Comparison of ENCODE assay signal across 8 cellular contexts in genomic region chr15:90870354-90871096, GRCh38. TPM values are rescaled to one million over a fixed set of nuclear protein-coding genes. Genes with fewer than 3 reads are reported as not detected.
A peak's percentile ranks its signal among the peaks of the same experiment; 100 is the strongest.
DNase-seq lines count a peak whose midpoint lies in the region; ATAC-seq, FAIRE-seq and TF ChIP-seq lines count a peak whose summit lies in the region.

No MANE protein-coding gene starts in this region.

- H3K9me1 ChIP-seq in endothelial cell of umbilical vein (replicated peaks; ENCODE audit: control insufficient read depth, extremely low read depth, insufficient read depth, low read length), result no peaks in the 10 kb centered on the region

- H3K36me3 ChIP-seq in endothelial cell of umbilical vein (ENCODE audit: control insufficient read depth in 2 of 2, extremely low read depth in 1 of 2, insufficient read depth in 2 of 2, low read length in 2 of 2), result no peaks in the 10 kb centered on the region
- no peaks in the 10 kb centered on the region for H3K36me3 ChIP-seq in neural cell (ENCODE audit: insufficient read depth, low read length)

- dilution Hi-C loops in endothelial cell of umbilical vein (cut with MboI; ENCODE audit: extremely low pct_ligation_motif_present, low sequenced_read_pairs), result no loop called here

- H3K27ac ChIP-seq in endothelial cell of umbilical vein (ENCODE audit: insufficient read depth, low read depth, low read length), result peak overlapping the region; percentile 89
- H3K27ac ChIP-seq in neural cell (ENCODE audit: low read length), result no peak overlapping the region

- BruUV-seq in endothelial cell of umbilical vein (replicated peaks; lab: Mats Ljungman, UMichigan), result TSS peak; percentile 50

- H3K4me3 ChIP-seq in endothelial cell of umbilical vein (replicated peaks in 1 of 3; ENCODE audit: insufficient read depth in 1 of 3, low read depth in 1 of 3, low read length in 3 of 3) (peak overlapping the region; percentile 22 to 69 (median 59)), neural cell (ENCODE audit: low read length) (peak overlapping the region; percentile 70)

- H3K9me2 ChIP-seq in neural cell (ENCODE audit: insufficient read depth, low read length), result no peaks in the 10 kb centered on the region

- TF ChIP-seq POLR2A in endothelial cell of umbilical vein (IDR thresholded peaks at IDR 0.05; ENCODE audit: low read depth, low read length), result no peak
- TF ChIP-seq POLR2A in GM12891 (IDR thresholded peaks at IDR 0.05; ENCODE audit: low read depth, low read length), result no peak

- H3K27me3 ChIP-seq in endothelial cell of umbilical vein (ENCODE audit: control insufficient read depth in 2 of 2, insufficient read depth in 2 of 2, low read length in 2 of 2) (no peaks in the 10 kb centered on the region), neural cell (ENCODE audit: insufficient read depth, low read depth, low read length) (no peaks in the 10 kb centered on the region)

- no peaks in the 10 kb centered on the region for H4K20me1 ChIP-seq in endothelial cell of umbilical vein (replicated peaks; ENCODE audit: control insufficient read depth, extremely low read depth, insufficient read depth, low read length)
- H4K20me1 ChIP-seq in neural cell (ENCODE audit: insufficient read depth), result no peaks in the 10 kb centered on the region

- in situ Hi-C loops in SK-MEL-5 (cut with HindIII; ENCODE audit: low pct_unique_long_range_greater_than_20kb, low sequenced_read_pairs), result no loop called here

- H3K9me3 ChIP-seq in endothelial cell of umbilical vein (replicated peaks; ENCODE audit: control insufficient read depth, insufficient read depth, low read length) (no peaks in the 10 kb centered on the region), neural cell (ENCODE audit: low read length) (no peaks in the 10 kb centered on the region)

- H3K9ac ChIP-seq in endothelial cell of umbilical vein (replicated peaks; ENCODE audit: extremely low read depth, insufficient read depth, low read length), result peak overlapping the region; percentile 94
- peak overlapping the region; percentile 64 for H3K9ac ChIP-seq in neural cell (ENCODE audit: low read length)

- POLR2A ChIA-PET in endothelial cell of umbilical vein (lab: Charles Lee), result interaction anchor here (0.8 kb wide), 1 partner anchor 13 kb away, joined by 5 read pairs; the partner anchor contains the start of gene FES

- H3K4me2 ChIP-seq in endothelial cell of umbilical vein (ENCODE audit: insufficient read depth, low read length), result peak overlapping the region; percentile 81
- H3K4me2 ChIP-seq in neural cell (ENCODE audit: low read length), result no peak overlapping the region

- CTCF ChIA-PET in endothelial cell of umbilical vein (lab: Charles Lee), result interaction anchor here (0.6 to 4.0 kb wide), 4 partner anchors 15 to 301 kb away, joined by 3 to 26 read pairs (median 9); partner anchors contain the start of genes BLM and FES

- intact Hi-C loops in endothelial cell of umbilical vein (cut with micrococcal nuclease), result no loop called here

- no peak for TF ChIP-seq RAD21 in neural cell (conservative IDR thresholded peaks at IDR 0.05)

- no peak overlapping the region for H2AFZ ChIP-seq in endothelial cell of umbilical vein (ENCODE audit: low read depth, low read length)
- H2AFZ ChIP-seq in neural cell (ENCODE audit: low read depth, low read length), result peak overlapping the region; percentile 34

- no peaks in the 10 kb centered on the region for H3F3A ChIP-seq in neural cell (ENCODE audit: insufficient read depth, low read length, poor library complexity, severe bottlenecking)

- TF ChIP-seq EP300 in neural cell (conservative IDR thresholded peaks at IDR 0.05; ENCODE audit: poor library complexity, severe bottlenecking), result no peak

- H3K4me1 ChIP-seq in endothelial cell of umbilical vein (ENCODE audit: control insufficient read depth, extremely low read depth, insufficient read depth, low read length), result peaks cover 42% of the 10 kb centered on the region

- DNase-seq in SK-MEL-5 (ENCODE audit: low read depth, low spot score), result peak; percentile 45
- DNase-seq in endothelial cell of umbilical vein (ENCODE audit: low read depth, low spot score), result peak; percentile 58
- DNase-seq in GM12891 (ENCODE audit: insufficient read length, low spot score), result no peak
- no peak for DNase-seq in GF-D8 (lab: John Stamatoyannopoulos, UW)
- no peak for DNase-seq in central memory CD4-positive, alpha-beta T cell

- ATAC-seq in GM21390 (IDR thresholded peaks at IDR 0.05; ENCODE audit: unreplicated experiment) (peak; percentile 16), GM21423 (IDR thresholded peaks at IDR 0.05; ENCODE audit: unreplicated experiment) (no peak)

- TF ChIP-seq CTCF in endothelial cell of umbilical vein (IDR thresholded peaks at IDR 0.05; ENCODE audit: extremely low read depth in 1 of 2, insufficient read depth in 1 of 2, low read depth in 1 of 2, low read length in 2 of 2), result no peak
- TF ChIP-seq CTCF in neural cell (IDR thresholded peaks at IDR 0.05; ENCODE audit: poor library complexity, severe bottlenecking), result no peak

- FAIRE-seq in endothelial cell of umbilical vein (lab: Jason Lieb, UNC) (no peak), GM12891 (lab: Jason Lieb, UNC) (no peak)

- H3K79me2 ChIP-seq in endothelial cell of umbilical vein (ENCODE audit: control insufficient read depth, insufficient read depth, low read length), result peaks cover 46% of the 10 kb centered on the region
- H3K79me2 ChIP-seq in neural cell (replicated peaks; ENCODE audit: insufficient read depth, low read length), result peaks cover 9% of the 10 kb centered on the region

TF ChIP-seq in endothelial cell of umbilical vein, 7 proteins besides CTCF, POLR2A, EP300 and RAD21 (continues in another document):
- no peak for TF ChIP-seq FOS (IDR thresholded peaks at IDR 0.05; ENCODE audit: borderline replicate concordance, insufficient read depth, low read length)

TF ChIP-seq in neural cell, 6 proteins besides CTCF, POLR2A, EP300 and RAD21 (continues in another document):
- no peak for TF ChIP-seq MXI1 (conservative IDR thresholded peaks at IDR 0.05; ENCODE audit: poor library complexity, severe bottlenecking)

TF ChIP-seq in GM12891, 5 proteins besides CTCF, POLR2A, EP300 and RAD21:
- TF ChIP-seq TAF1 (IDR thresholded peaks at IDR 0.05; ENCODE audit: low read depth, low read length) (no peak), SPI1 (IDR thresholded peaks at IDR 0.05; ENCODE audit: low read depth, low read length) (no peak), POLR2AphosphoS5 (IDR thresholded peaks at IDR 0.05; ENCODE audit: low read depth, low read length) (no peak), POU2F2 (IDR thresholded peaks at IDR 0.05; ENCODE audit: low read depth, low read length) (no peak), PAX5 (IDR thresholded peaks at IDR 0.05; ENCODE audit: insufficient read depth, low read length, severe bottlenecking) (no peak)
TF ChIP-seq in GM12891: peak in this region for 0.

RNA-seq across cellular contexts. Expression of gene FURIN, which starts 2.1 kb away (rescaled TPM):
- total RNA-seq in SK-MEL-5 (2014; rRNA removed; shearing (Covaris generic)), result 38.3 and 40.7 TPM in 2 replicates
- polyA plus RNA-seq in SK-MEL-5 (2015; cell fraction: cytosol; rRNA removed), result 133 and 175 TPM in 2 replicates
- polyA plus RNA-seq in SK-MEL-5 (2015; cell fraction: nucleus; rRNA removed), result 26.5 and 29.4 TPM in 2 replicates
- total RNA-seq in endothelial cell of umbilical vein, result 131 and 145 TPM in 2 replicates
- 77.4 and 96.9 TPM in 2 replicates for polyA plus RNA-seq in endothelial cell of umbilical vein
- polyA plus RNA-seq in endothelial cell of umbilical vein (2011; cell fraction: cytosol; rRNA removed), result 63.5 and 73.8 TPM in 2 replicates
- 43.0 and 46.4 TPM in 2 replicates for polyA plus RNA-seq in endothelial cell of umbilical vein (2011; cell fraction: nucleus; rRNA removed)
- polyA plus RNA-seq in endothelial cell of umbilical vein (2012), result 95.2 and 109 TPM in 2 replicates
- polyA minus RNA-seq in endothelial cell of umbilical vein, result 68.7 and 78.2 TPM in 2 replicates
- 30.7 TPM for polyA minus RNA-seq in endothelial cell of umbilical vein (2011; cell fraction: cytosol; rRNA and poly(A)+ RNA removed)
- 20.4 and 25.7 TPM in 2 replicates for polyA minus RNA-seq in endothelial cell of umbilical vein (2011; cell fraction: nucleus; rRNA and poly(A)+ RNA removed)
- polyA plus RNA-seq in neural cell, result 2.9 and 4.3 TPM in 2 replicates
- polyA minus RNA-seq in neural cell, result 6.9 and 8.0 TPM in 2 replicates
- 28.0 TPM for polyA plus RNA-seq in GM12891 (2012; ENCODE audit: low read depth, missing spikeins)

RNA-seq across cellular contexts. Expression of gene FES, which starts 13.8 kb away (rescaled TPM):
- 0.16 TPM in 1 of 2 replicates, not detected in the other for total RNA-seq in SK-MEL-5 (2014; rRNA removed; shearing (Covaris generic))
- polyA plus RNA-seq in SK-MEL-5 (2015; cell fraction: cytosol; rRNA removed), result 0.14 and 0.55 TPM in 2 replicates
- polyA plus RNA-seq in SK-MEL-5 (2015; cell fraction: nucleus; rRNA removed), result not detected in 2 replicates
- 51.0 and 58.1 TPM in 2 replicates for total RNA-seq in endothelial cell of umbilical vein
- polyA plus RNA-seq in endothelial cell of umbilical vein (41.5 and 55.7 TPM in 2 replicates), neural cell (not detected in 2 replicates)
- polyA plus RNA-seq in endothelial cell of umbilical vein (2011; cell fraction: cytosol; rRNA removed), result 18.9 and 25.9 TPM in 2 replicates
- 161 and 177 TPM in 2 replicates for polyA plus RNA-seq in endothelial cell of umbilical vein (2011; cell fraction: nucleus; rRNA removed)
- 27.7 and 29.2 TPM in 2 replicates for polyA plus RNA-seq in endothelial cell of umbilical vein (2012)
- polyA minus RNA-seq in endothelial cell of umbilical vein (30.5 and 44.9 TPM in 2 replicates), neural cell (not detected in 2 replicates)
- not detected for polyA minus RNA-seq in endothelial cell of umbilical vein (2011; cell fraction: cytosol; rRNA and poly(A)+ RNA removed)
- 38.1 and 49.3 TPM in 2 replicates for polyA minus RNA-seq in endothelial cell of umbilical vein (2011; cell fraction: nucleus; rRNA and poly(A)+ RNA removed)
- polyA plus RNA-seq in GM12891 (2012; ENCODE audit: low read depth, missing spikeins), result 9.3 TPM

RNA-seq across cellular contexts. Expression of gene MAN2A2, which starts 32.6 kb away (rescaled TPM):
- 4.7 and 6.8 TPM in 2 replicates for total RNA-seq in SK-MEL-5 (2014; rRNA removed; shearing (Covaris generic))
- polyA plus RNA-seq in SK-MEL-5 (2015; cell fraction: cytosol; rRNA removed), result 45.3 and 46.7 TPM in 2 replicates
- polyA plus RNA-seq in SK-MEL-5 (2015; cell fraction: nucleus; rRNA removed), result 280 and 406 TPM in 2 replicates
- 52.1 and 60.9 TPM in 2 replicates for total RNA-seq in endothelial cell of umbilical vein
- 77.7 and 106 TPM in 2 replicates for polyA plus RNA-seq in endothelial cell of umbilical vein
- polyA plus RNA-seq in endothelial cell of umbilical vein (2011; cell fraction: cytosol; rRNA removed), result 44.3 and 51.6 TPM in 2 replicates
- polyA plus RNA-seq in endothelial cell of umbilical vein (2011; cell fraction: nucleus; rRNA removed), result 343 and 437 TPM in 2 replicates
- 26.6 and 30.2 TPM in 2 replicates for polyA plus RNA-seq in endothelial cell of umbilical vein (2012)
- polyA minus RNA-seq in endothelial cell of umbilical vein, result 117 and 125 TPM in 2 replicates
- polyA minus RNA-seq in endothelial cell of umbilical vein (2011; cell fraction: cytosol; rRNA and poly(A)+ RNA removed), result 28.1 TPM
- polyA minus RNA-seq in endothelial cell of umbilical vein (2011; cell fraction: nucleus; rRNA and poly(A)+ RNA removed), result 75.6 and 91.6 TPM in 2 replicates
- polyA plus RNA-seq in neural cell, result 59.8 and 102 TPM in 2 replicates
- polyA minus RNA-seq in neural cell, result 41.4 and 48.9 TPM in 2 replicates
- 43.2 TPM for polyA plus RNA-seq in GM12891 (2012; ENCODE audit: low read depth, missing spikeins)

Comparison
In these comparisons a context has a peak if more than half of its experiments do, and no peak if none do; other contexts are left out.
1. DNase-seq: peak in SK-MEL-5 (single experiment) and endothelial cell of umbilical vein (single experiment); none in GM12891 (single experiment), GF-D8 (single experiment) and central memory CD4-positive, alpha-beta T cell (single experiment).
2. RNA of gene FES, which starts 13.8 kb away (total RNA-seq): 51.0 to 58.1 TPM in endothelial cell of umbilical vein; 0.16 TPM in SK-MEL-5; every median in the first group is over 10 times any median in the second.